13 cellular contexts compared by ENCODE assay signal in the genomic region with DNA sequence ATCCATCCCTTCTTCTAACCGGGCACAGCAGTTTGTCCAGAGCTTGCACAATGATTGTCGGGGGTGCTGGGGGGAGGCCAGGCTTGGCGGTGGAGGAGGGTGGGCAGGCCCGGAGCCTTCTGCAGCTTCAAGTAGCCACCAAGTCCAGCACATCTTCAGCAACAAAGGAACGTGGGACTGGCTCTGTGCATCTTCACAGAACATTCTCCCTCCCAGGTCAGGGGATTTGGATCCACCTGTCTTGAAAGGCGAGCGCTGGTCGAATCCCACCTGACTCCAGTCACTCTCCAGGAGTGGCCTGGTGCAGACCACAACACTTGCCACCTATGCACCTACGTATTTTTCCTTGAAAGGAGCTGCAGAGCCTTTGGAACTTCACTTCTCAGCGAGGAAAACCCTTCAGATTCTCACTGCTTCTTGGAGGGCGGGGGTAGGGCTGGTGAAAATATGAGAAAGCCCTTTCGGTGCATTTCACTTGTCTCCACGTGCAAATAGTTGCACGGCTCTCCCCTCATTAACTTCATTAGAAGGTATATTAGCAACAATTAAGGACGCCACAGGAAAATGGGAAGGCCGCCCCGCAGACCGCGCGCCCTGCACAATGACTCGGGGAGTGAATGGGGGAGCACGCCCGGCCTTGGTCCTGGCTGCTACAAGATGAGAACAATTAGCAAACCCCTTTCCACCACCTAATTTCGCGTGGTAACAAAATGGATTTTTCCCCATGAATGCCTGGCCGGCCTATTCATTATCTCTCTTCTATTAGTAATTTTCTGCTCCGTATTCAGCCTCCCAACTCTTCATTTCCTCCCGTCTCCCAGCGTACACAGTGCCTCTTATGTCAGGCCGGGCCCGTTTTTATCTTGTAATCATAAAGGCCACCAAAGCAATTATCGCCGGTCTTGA.
DNase-seq lines count a peak whose midpoint lies in the region; ATAC-seq and TF ChIP-seq lines count a peak whose summit lies in the region.
"Had no signal": no experiment of that assay in that cellular context is flagged by ENCODE, and none has a peak within 500 bp of the region (broad histone marks: within the 10 kb centered on the region; RNA-seq: fewer than 3 reads in every experiment).

No MANE protein-coding gene starts in this region.

- H3K4me3 Mint-ChIP-seq in CD4-positive, CD25-positive, alpha-beta regulatory T cell: peak overlapping the region in 3 of 4 donors; percentile 4 to 60 (median 44)
- peak overlapping the region; percentile 88 for H3K4me3 Mint-ChIP-seq in neural crest cell
- H3K4me3 Mint-ChIP-seq: immature natural killer cell had no signal

- H3K4me2 ChIP-seq in DND-41 (ENCODE audit: insufficient read depth, low read length): no peak overlapping the region

- H3K27ac ChIP-seq in CD4-positive, CD25-positive, alpha-beta regulatory T cell (ENCODE audit: insufficient read depth, low read length, poor library complexity, severe bottlenecking): no peak overlapping the region
- H3K27ac ChIP-seq in DND-41 (ENCODE audit: low read length) (peak overlapping the region; percentile 32; the same call in 1 of the 2 replicates), dorsolateral prefrontal cortex (no peak overlapping the region), lower lobe of right lung (no peak overlapping the region)
- H3K27ac ChIP-seq: colonic mucosa had no signal

- peaks cover 17% of the 10 kb centered on the region for H3K4me1 ChIP-seq in CD4-positive, CD25-positive, alpha-beta regulatory T cell (ENCODE audit: control insufficient read depth, insufficient read depth, low read length, poor library complexity, severe bottlenecking)
- H3K4me1 ChIP-seq in DND-41 (ENCODE audit: insufficient read depth, low read length): peaks cover 89% of the 10 kb centered on the region
- no peaks in the 10 kb centered on the region for H3K4me1 ChIP-seq in lower lobe of right lung
- H3K4me1 ChIP-seq: Caco-2, colonic mucosa had no signal

- H3K79me2 ChIP-seq in DND-41 (ENCODE audit: insufficient read depth, low read length): peaks cover 99% of the 10 kb centered on the region

- H3K4me1 Mint-ChIP-seq in CD4-positive, CD25-positive, alpha-beta regulatory T cell: peaks cover 2 to 31% (median 15%) of the 10 kb centered on the region in 4 donors
- peaks cover 80% of the 10 kb centered on the region for H3K4me1 Mint-ChIP-seq in neural crest cell
- H3K4me1 Mint-ChIP-seq: immature natural killer cell had no signal

- no peak overlapping the region for H3K9ac ChIP-seq in DND-41 (ENCODE audit: low read depth, low read length)

- H3K9me3 ChIP-seq in CD4-positive, CD25-positive, alpha-beta regulatory T cell (ENCODE audit: control insufficient read depth in 2 of 2, low read length in 2 of 2): no peaks in the 10 kb centered on the region
- H3K9me3 ChIP-seq in DND-41 (ENCODE audit: insufficient read depth, low read length, severe bottlenecking) (no peaks in the 10 kb centered on the region), lower lobe of right lung (no peaks in the 10 kb centered on the region)
- H3K9me3 ChIP-seq: Caco-2, colonic mucosa had no signal

- TF ChIP-seq CTCF in DND-41 (IDR thresholded peaks at IDR 0.05; ENCODE audit: borderline replicate concordance, extremely low read depth, low read length, poor library complexity, severe bottlenecking) (no peak), dorsolateral prefrontal cortex (IDR thresholded peaks at IDR 0.05 in 54 of 56, conservative IDR thresholded peaks at IDR 0.05 in 2 of 56; ENCODE audit: low read depth in 1 of 56, partially characterized antibody in 56 of 56) (no peak), neural crest cell (conservative IDR thresholded peaks at IDR 0.05) (no peak), lower lobe of right lung (IDR thresholded peaks at IDR 0.05) (no peak)

- peaks cover 80% of the 10 kb centered on the region for H3K27me3 Mint-ChIP-seq in CD4-positive, CD25-positive, alpha-beta regulatory T cell
- H3K27me3 Mint-ChIP-seq in neural crest cell (ENCODE audit: low read depth): peaks cover 59% of the 10 kb centered on the region

- no peak for DNase-seq in CD4-positive, CD25-positive, alpha-beta regulatory T cell
- peak; percentile 2 for DNase-seq in DND-41
- DNase-seq in dorsolateral prefrontal cortex: no peak
- DNase-seq in neural crest cell (ENCODE audit: low read depth, low spot score): no peak
- no peak for DNase-seq in lower lobe of right lung
- DNase-seq in T1000 (lab: John Stamatoyannopoulos, UW): no peak
- DNase-seq: activated CD4-positive, alpha-beta T cell treated with anti-CD3 and anti-CD28 coated beads for 4 hours; activated naive CD4-positive, alpha-beta T cell treated with Interleukin-2 at 50 U/mL for 16 hours; Caco-2; colonic mucosa; immature natural killer cell; NCI-H1105 treated with DMSO at 0.1 percent for 48 hours had no signal

- no peak for ATAC-seq in CD4-positive, CD25-positive, alpha-beta regulatory T cell (ENCODE audit: low read depth in 2 of 2)
- no peak for ATAC-seq in DND-41 (ENCODE audit: insufficient read depth, low read depth)
- no peak for ATAC-seq in HG02759 (IDR thresholded peaks at IDR 0.05; ENCODE audit: unreplicated experiment)
- ATAC-seq in lower lobe of right lung: no peak

- peaks cover 0 to 1% (median 0%) of the 10 kb centered on the region in 7 donors for H3K9me3 Mint-ChIP-seq in CD4-positive, CD25-positive, alpha-beta regulatory T cell
- H3K9me3 Mint-ChIP-seq in neural crest cell: no peaks in the 10 kb centered on the region
- H3K9me3 Mint-ChIP-seq: immature natural killer cell had no signal

- intact Hi-C loops in dorsolateral prefrontal cortex (cut with DNase I): no loop called here
- intact Hi-C loops in lower lobe of right lung (cut with DNase I): no loop called here

- no peaks in the 10 kb centered on the region for H3K36me3 ChIP-seq in CD4-positive, CD25-positive, alpha-beta regulatory T cell (ENCODE audit: control insufficient read depth, insufficient read depth, low read length)
- peaks cover 89% of the 10 kb centered on the region for H3K36me3 ChIP-seq in DND-41 (ENCODE audit: insufficient read depth, low read length)
- no peaks in the 10 kb centered on the region for H3K36me3 ChIP-seq in lower lobe of right lung
- H3K36me3 ChIP-seq: colonic mucosa had no signal

- no peak overlapping the region for H2AFZ ChIP-seq in DND-41 (ENCODE audit: low read depth, low read length)

- peaks cover 16% of the 10 kb centered on the region for H4K20me1 ChIP-seq in DND-41 (ENCODE audit: insufficient read depth, low read length)

- peak overlapping the region in 1 of 3 donors; percentile 80 for H3K27ac Mint-ChIP-seq in CD4-positive, CD25-positive, alpha-beta regulatory T cell
- no peak overlapping the region for H3K27ac Mint-ChIP-seq in neural crest cell (ENCODE audit: unreplicated experiment)
- H3K27ac Mint-ChIP-seq: immature natural killer cell had no signal

- peaks cover 52% of the 10 kb centered on the region for H3K27me3 ChIP-seq in CD4-positive, CD25-positive, alpha-beta regulatory T cell (ENCODE audit: control insufficient read depth, insufficient read depth, low read length)
- H3K27me3 ChIP-seq in DND-41 (ENCODE audit: insufficient read depth, low read length, poor library complexity) (no peaks in the 10 kb centered on the region), dorsolateral prefrontal cortex (peaks cover 0 to 58% (median 12%) of the 10 kb centered on the region in 45 donors), lower lobe of right lung (ENCODE audit: low read depth) (peaks cover 94% of the 10 kb centered on the region)

- H3K36me3 Mint-ChIP-seq in CD4-positive, CD25-positive, alpha-beta regulatory T cell: no peaks in the 10 kb centered on the region
- H3K36me3 Mint-ChIP-seq in neural crest cell (ENCODE audit: low read depth): peaks cover 24% of the 10 kb centered on the region
- H3K36me3 Mint-ChIP-seq: immature natural killer cell had no signal

- H3K4me3 ChIP-seq in CD4-positive, CD25-positive, alpha-beta regulatory T cell (ENCODE audit: low read depth, low read length): no peak overlapping the region
- H3K4me3 ChIP-seq in DND-41 (ENCODE audit: low read depth in 1 of 2, low read length in 2 of 2) (no peak overlapping the region), dorsolateral prefrontal cortex (peak overlapping the region in 57 of 59 donors; percentile 0 to 62 (median 43)), lower lobe of right lung (no peak overlapping the region)
- H3K4me3 ChIP-seq: colonic mucosa had no signal

Comparison
In these comparisons a context has a peak if more than half of its experiments do, and no peak if none do; other contexts are left out.
1. H3K4me3 ChIP-seq: peak in dorsolateral prefrontal cortex (57 of 59); none in CD4-positive, CD25-positive, alpha-beta regulatory T cell (single experiment), DND-41 (0 of 2) and lower lobe of right lung (single experiment).